Comparison of ENCODE assay signal across 18 cellular contexts in genomic region chr6:56516003-56516402, GRCh38.
A peak's percentile ranks its signal among the peaks of the same experiment; 100 is the strongest.
DNase-seq lines count a peak whose midpoint lies in the region; ATAC-seq, FAIRE-seq and TF ChIP-seq lines count a peak whose summit lies in the region.
"Had no signal": no experiment of that assay in that cellular context is flagged by ENCODE, and none has a peak within 500 bp of the region (broad histone marks: within the 10 kb centered on the region; RNA-seq: fewer than 3 reads in every experiment).

No MANE protein-coding gene starts in this region.

- CTCF ChIA-PET in MCF 10A (lab: Yijun Ruan, JAX) = no interaction called here

- intact Hi-C loops in MCF 10A (cut with micrococcal nuclease) (no loop called here), breast epithelium (cut with DNase I; ENCODE audit: low total_unique reads) (no loop called here), uterus (cut with DNase I; ENCODE audit: low total_unique reads) (no loop called here)

- no peak for DNase-seq in MCF 10A (ENCODE audit: unreplicated experiment)
- DNase-seq in breast epithelium (ENCODE audit: low spot score in 2 of 2) = no peak
- DNase-seq in frontal cortex (ENCODE audit: low spot score in 2 of 2) = no peak
- DNase-seq in uterus = no peak
- no peak for DNase-seq in NCI-H1694 treated with DMSO at 0.1 percent for 48 hours (lab: John Stamatoyannopoulos, UW)
- DNase-seq in stimulated activated CD4-positive, alpha-beta T cell treated with anti-CD3 and anti-CD28 coated beads, Interleukin-12 subunit alpha, Interleukin-12 subunit beta, amount 100 ng/mL, for 4 hours = no peak
- DNase-seq: COR-L47, DMS153, EL, GOT3, Kasumi-1, NCI-H1436, NCI-H2081 treated with DMSO at 0.1 percent for 48 hours, SJCRH30 had no signal

- peak overlapping the region; percentile 44 for H3K27ac Mint-ChIP-seq in MCF 10A (ENCODE audit: low read depth, unreplicated experiment)

- peaks cover 94% of the 10 kb centered on the region for H3K36me3 Mint-ChIP-seq in MCF 10A (ENCODE audit: insufficient read depth, unreplicated experiment)

- FAIRE-seq in frontal cortex (lab: Jason Lieb, UNC) = peak; percentile 30

- H3K27me3 Mint-ChIP-seq in MCF 10A (ENCODE audit: insufficient read depth, unreplicated experiment) = no peaks in the 10 kb centered on the region

- no TSS peak for BruUV-seq in MCF 10A (replicated peaks; lab: Mats Ljungman, UMichigan)

- POLR2A ChIA-PET in MCF 10A (lab: Yijun Ruan, JAX) = no interaction called here

- no peak overlapping the region for H3K4me3 Mint-ChIP-seq in MCF 10A (ENCODE audit: unreplicated experiment)

- H3K27ac ChIP-seq in breast epithelium (no peak overlapping the region), uterus (peak overlapping the region; percentile 54 to 100)
- H3K27ac ChIP-seq: C4-2B, RWPE1, SJCRH30 had no signal

- peak; percentile 57 for ATAC-seq in HG03460 (IDR thresholded peaks at IDR 0.05; ENCODE audit: unreplicated experiment)
- no peak for ATAC-seq in GM19467 (IDR thresholded peaks at IDR 0.05; ENCODE audit: unreplicated experiment)

- H3K4me3 ChIP-seq in breast epithelium (no peak overlapping the region), uterus (no peak overlapping the region)
- H3K4me3 ChIP-seq: SJCRH30 had no signal

- H3K36me3 ChIP-seq in breast epithelium = no peaks in the 10 kb centered on the region
- H3K36me3 ChIP-seq in uterus = no peaks in the 10 kb centered on the region

- H3K9me3 Mint-ChIP-seq in MCF 10A (ENCODE audit: unreplicated experiment) = no peaks in the 10 kb centered on the region

- H3K27me3 ChIP-seq in breast epithelium (no peaks in the 10 kb centered on the region), uterus (no peaks in the 10 kb centered on the region)
- H3K27me3 ChIP-seq: SJCRH30 had no signal

- TF ChIP-seq POLR2A in breast epithelium (IDR thresholded peaks at IDR 0.05) (no peak), uterus (IDR thresholded peaks at IDR 0.05) (no peak)

- peaks cover 6% of the 10 kb centered on the region for H3K4me1 Mint-ChIP-seq in MCF 10A (ENCODE audit: insufficient read depth, unreplicated experiment)

- H3K4me1 ChIP-seq in breast epithelium (no peaks in the 10 kb centered on the region), uterus (peaks cover 9 to 26% of the 10 kb centered on the region in 2 donors)

- H3K9me3 ChIP-seq in breast epithelium = no peaks in the 10 kb centered on the region
- H3K9me3 ChIP-seq in uterus = no peaks in the 10 kb centered on the region
- H3K9me3 ChIP-seq: SJCRH30 had no signal

- no peak for TF ChIP-seq CTCF in MCF 10A (IDR thresholded peaks at IDR 0.05; ENCODE audit: unreplicated experiment)
- no peak for TF ChIP-seq CTCF in breast epithelium (IDR thresholded peaks at IDR 0.05)
- no peak for TF ChIP-seq CTCF in uterus (IDR thresholded peaks at IDR 0.05)

Comparison
In these comparisons a context has a peak if more than half of its experiments do, and no peak if none do; other contexts are left out.
1. H3K27ac ChIP-seq: peak in uterus (2 of 2); none in breast epithelium (0 of 2).